Comparison of ENCODE assay signal across 8 cellular contexts in the genomic region with DNA sequence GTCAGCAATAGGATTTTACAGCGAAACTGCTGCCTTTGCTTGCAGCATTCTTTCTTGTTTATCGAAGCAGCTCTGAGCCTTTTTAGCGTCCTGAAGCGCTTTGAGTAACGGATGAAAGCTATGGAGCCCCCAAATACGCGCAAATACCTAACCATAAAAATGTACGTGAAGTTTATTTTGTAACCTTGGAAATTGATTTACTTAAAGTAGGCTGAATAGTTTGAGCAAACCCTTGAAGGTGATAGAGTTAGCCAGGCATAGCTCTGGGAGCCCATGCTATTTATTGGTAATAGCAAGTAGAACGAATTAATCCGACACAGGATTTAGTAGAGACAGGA. TPM values are rescaled to one million over a fixed set of nuclear protein-coding genes. Genes with fewer than 3 reads are reported as not detected.
DNase-seq lines count a peak whose midpoint lies in the region; ATAC-seq and TF ChIP-seq lines count a peak whose summit lies in the region.

No MANE protein-coding gene starts in this region.

- peaks cover 77% of the 10 kb centered on the region for H3K27me3 Mint-ChIP-seq in nephron progenitor cell (ENCODE audit: low read depth, poor library complexity)

- no peak for ATAC-seq in HG02588 (IDR thresholded peaks at IDR 0.05; ENCODE audit: unreplicated experiment)
- no peak for ATAC-seq in HG02610 (IDR thresholded peaks at IDR 0.05; ENCODE audit: unreplicated experiment)
- ATAC-seq in left colon, result no peak

- TF ChIP-seq CTCF in epithelial cell of proximal tubule (conservative IDR thresholded peaks at IDR 0.05; ENCODE audit: low read depth, low read length) (no peak), nephron progenitor cell (IDR thresholded peaks at IDR 0.05) (no peak)

- intact Hi-C loops in left colon (cut with DNase I, micrococcal nuclease), result no loop called here

- H3K79me2 ChIP-seq in ACC112 (ENCODE audit: control insufficient read depth, insufficient read depth, low read length, unreplicated experiment), result no peaks in the 10 kb centered on the region

- H3K4me3 Mint-ChIP-seq in nephron progenitor cell, result peak overlapping the region; percentile 69

- peak overlapping the region; percentile 67 for H3K4me3 ChIP-seq in ACC112 (ENCODE audit: low read depth, low read length)
- H3K4me3 ChIP-seq in epithelial cell of proximal tubule (ENCODE audit: low read depth, low read length), result peak overlapping the region; percentile 73

- peaks cover 46% of the 10 kb centered on the region for H3K27me3 ChIP-seq in ACC112 (ENCODE audit: insufficient read depth, low read length)

- H2AFZ ChIP-seq in ACC112 (ENCODE audit: low read length, unreplicated experiment), result no peak overlapping the region

- no peaks in the 10 kb centered on the region for H3K36me3 Mint-ChIP-seq in nephron progenitor cell (ENCODE audit: low read depth)

- no peaks in the 10 kb centered on the region for H3K9me3 Mint-ChIP-seq in nephron progenitor cell

- H3K4me1 Mint-ChIP-seq in nephron progenitor cell, result no peaks in the 10 kb centered on the region

- DNase-seq in LHCN-M2 (ENCODE audit: low read depth) (peak; percentile 5), epithelial cell of proximal tubule (ENCODE audit: low read depth) (no peak), nephron progenitor cell (no peak), cerebellar nuclear complex (lab: John Stamatoyannopoulos, UW) (no peak), left colon (no peak)

- no peaks in the 10 kb centered on the region for H3K36me3 ChIP-seq in ACC112 (ENCODE audit: insufficient read depth, low read length)

- H3K27ac Mint-ChIP-seq in nephron progenitor cell, result no peak overlapping the region

- no peak overlapping the region for H3K27ac ChIP-seq in ACC112 (ENCODE audit: low read depth, low read length)

- no peaks in the 10 kb centered on the region for H3K4me1 ChIP-seq in ACC112 (ENCODE audit: control insufficient read depth, insufficient read depth, low read length, unreplicated experiment)

RNA-seq across cellular contexts. Expression of a gene that starts 0.2 kb away (rescaled TPM):
- not detected in 2 replicates for total RNA-seq in LHCN-M2 (2014; rRNA removed)
- polyA plus RNA-seq in LHCN-M2 (2012), result not detected
- total RNA-seq in epithelial cell of proximal tubule, result 0.17 and 0.51 TPM in 2 replicates
- total RNA-seq in left colon, result under 1 TPM; 0.15 to 0.22 TPM

RNA-seq across cellular contexts. Expression of a gene that starts 54.2 kb away (rescaled TPM):
- 4.1 and 8.7 TPM in 2 replicates for total RNA-seq in LHCN-M2 (2014; rRNA removed)
- 1.6 TPM for polyA plus RNA-seq in LHCN-M2 (2012)
- total RNA-seq in epithelial cell of proximal tubule, result 3.5 and 5.6 TPM in 2 replicates
- total RNA-seq in left colon, result 1 to 10 TPM; 4.7 to 8.6 TPM
